ENCODE assay signal across 12 cellular contexts in the genomic region with DNA sequence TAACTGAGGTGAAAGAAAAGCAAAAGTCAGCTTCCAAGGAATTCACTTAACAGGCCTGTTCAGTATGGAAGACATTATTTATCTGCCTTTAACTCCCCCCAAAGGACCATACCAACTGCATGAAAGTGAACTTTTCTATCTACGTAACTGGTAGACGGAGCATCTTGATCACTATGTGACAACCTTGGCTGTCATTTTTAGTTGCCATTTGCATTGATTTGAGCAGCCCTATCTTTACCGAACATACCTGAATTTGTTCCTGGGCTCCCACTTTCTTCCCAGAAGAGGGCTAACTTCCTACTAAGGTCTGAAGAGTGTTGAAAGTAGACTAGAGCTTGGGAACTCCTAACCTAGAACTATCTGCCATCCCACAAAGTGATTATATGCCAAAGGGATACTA.
"Had no signal": no experiment of that assay in that cellular context is flagged by ENCODE, and none has a peak within 500 bp of the region (broad histone marks: within the 10 kb centered on the region; RNA-seq: fewer than 3 reads in every experiment).

No MANE protein-coding gene starts in this region.

- H3K4me1 Mint-ChIP-seq: activated CD8-positive, alpha-beta memory T cell treated with anti-CD3 and anti-CD28 coated beads, Interleukin-2, amount 10 ng/mL, durations not matched to agents 7 days and 5 days had no signal

- H3K4me3 ChIP-seq: dorsolateral prefrontal cortex, esophagus muscularis mucosa, sigmoid colon had no signal

- DNase-seq: activated CD4-positive, alpha-beta T cell treated with anti-CD3 and anti-CD28 coated beads for 4 hours; activated CD8-positive, alpha-beta memory T cell treated with anti-CD3 and anti-CD28 coated beads, Interleukin-2, amount 10 ng/mL, durations not matched to agents 7 days and 5 days; activated gamma-delta T cell treated with Interleukin-2 at 50 U/mL for 16 hours; activated T-cell treated with anti-CD3 and anti-CD28 coated beads, Interleukin-2, amount 50 U/mL, for 24 hours; dorsolateral prefrontal cortex; hypothalamus; sigmoid colon; stimulated activated naive CD4-positive, alpha-beta T cell treated with Interleukin-2 at 50 U/mL for 16 hours; T-cell; T1000 had no signal

- H3K27me3 ChIP-seq: dorsolateral prefrontal cortex, esophagus muscularis mucosa, sigmoid colon had no signal

- H3K9me3 Mint-ChIP-seq: activated T-cell treated with anti-CD3 and anti-CD28 coated beads, Interleukin-2, amount 50 U/mL, for 24 hours; T-cell had no signal

- H3K4me3 Mint-ChIP-seq: activated CD8-positive, alpha-beta memory T cell treated with anti-CD3 and anti-CD28 coated beads, Interleukin-2, amount 10 ng/mL, durations not matched to agents 7 days and 5 days; activated T-cell treated with anti-CD3 and anti-CD28 coated beads, Interleukin-2, amount 50 U/mL, for 24 hours; T-cell had no signal

- H3K27ac ChIP-seq: dorsolateral prefrontal cortex, esophagus muscularis mucosa, sigmoid colon, VCaP had no signal

- H3K27ac Mint-ChIP-seq: activated CD8-positive, alpha-beta memory T cell treated with anti-CD3 and anti-CD28 coated beads, Interleukin-2, amount 10 ng/mL, durations not matched to agents 7 days and 5 days; activated T-cell treated with anti-CD3 and anti-CD28 coated beads, Interleukin-2, amount 50 U/mL, for 24 hours; T-cell had no signal

- H3K4me1 ChIP-seq: esophagus muscularis mucosa, sigmoid colon had no signal

- H3K9me3 ChIP-seq: esophagus muscularis mucosa, sigmoid colon had no signal

- H3K27me3 Mint-ChIP-seq: activated CD8-positive, alpha-beta memory T cell treated with anti-CD3 and anti-CD28 coated beads, Interleukin-2, amount 10 ng/mL, durations not matched to agents 7 days and 5 days; activated T-cell treated with anti-CD3 and anti-CD28 coated beads, Interleukin-2, amount 50 U/mL, for 24 hours; T-cell had no signal
